In the genomic region with DNA sequence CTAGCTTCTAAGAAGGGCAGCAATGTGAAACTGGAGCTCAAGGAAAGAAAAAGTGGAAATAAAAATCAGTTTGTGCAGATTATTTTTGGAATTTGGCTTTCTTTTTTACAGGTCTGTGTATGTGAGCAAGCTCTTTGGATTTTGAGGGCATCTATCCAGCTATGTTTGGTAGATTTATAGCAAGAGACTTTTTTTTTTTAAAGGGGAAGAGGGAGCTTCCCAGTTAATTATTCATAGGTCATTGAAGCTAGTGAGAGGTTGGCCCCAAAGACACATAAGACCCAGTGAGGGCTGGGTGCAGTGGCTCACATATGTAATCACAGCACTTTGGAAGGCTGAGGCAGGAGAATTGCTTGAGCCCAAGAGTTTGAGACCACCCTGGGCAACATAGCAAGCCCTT, we compare ENCODE assay signal across 12 cellular contexts. TPM values are rescaled to one million over a fixed set of nuclear protein-coding genes. Genes with fewer than 3 reads are reported as not detected.
DNase-seq lines count a peak whose midpoint lies in the region; ATAC-seq and TF ChIP-seq lines count a peak whose summit lies in the region.
"Had no signal": no experiment of that assay in that cellular context is flagged by ENCODE, and none has a peak within 500 bp of the region (broad histone marks: within the 10 kb centered on the region; RNA-seq: fewer than 3 reads in every experiment).

No MANE protein-coding gene starts in this region.

- H3K9ac ChIP-seq in IMR-90 (ENCODE audit: low read depth, low read length) = no peak overlapping the region; the same call in 1 of the 2 replicates
- H3K9ac ChIP-seq in Karpas-422 (ENCODE audit: low read length) = no peak overlapping the region

- BruUV-seq in IMR-90 (replicated peaks; lab: Mats Ljungman, UMichigan) = no TSS peak

- no peak overlapping the region for H2BK5ac ChIP-seq in IMR-90 (ENCODE audit: low read depth, low read length, poor library complexity, severe bottlenecking)

- POLR2A ChIA-PET in IMR-90 (lab: Charles Lee; ENCODE audit: unreplicated experiment) = no interaction called here

- no peak overlapping the region for H3K23ac ChIP-seq in IMR-90 (ENCODE audit: low read depth, low read length)

- H3K9me3 ChIP-seq in IMR-90 (ENCODE audit: control insufficient read depth, insufficient read depth, low read length) = no peaks in the 10 kb centered on the region
- H3K9me3 ChIP-seq in Karpas-422 (ENCODE audit: low read length) = no peaks in the 10 kb centered on the region
- H3K9me3 ChIP-seq: neutrophil had no signal

- H3K27ac ChIP-seq in IMR-90 (ENCODE audit: insufficient read depth, low read length) (no peak overlapping the region), Karpas-422 (ENCODE audit: low read length) (no peak overlapping the region)
- H3K27ac ChIP-seq: neutrophil had no signal

- no peaks in the 10 kb centered on the region for H4K20me1 ChIP-seq in IMR-90 (ENCODE audit: insufficient read depth, low read length)
- no peaks in the 10 kb centered on the region for H4K20me1 ChIP-seq in Karpas-422 (ENCODE audit: insufficient read depth, low read depth, low read length)

- dilution Hi-C loops in IMR-90 (cut with HindIII; ENCODE audit: low sequenced_read_pairs, unreplicated experiment) = no loop called here

- H2BK20ac ChIP-seq in IMR-90 (ENCODE audit: low read depth, low read length) = no peak overlapping the region

- DNase-seq in IMR-90 = peak; percentile 78
- peak; percentile 87 for DNase-seq in fibroblast of mammary gland (ENCODE audit: low read depth)
- peak; percentile 65 for DNase-seq in stromal cell of bone marrow (ENCODE audit: low read depth)
- no peak for DNase-seq in left ventricle myocardium superior
- no peak for DNase-seq in G401 (ENCODE audit: low spot score)
- DNase-seq in Karpas-422 = no peak
- DNase-seq: activated CD8-positive, alpha-beta memory T cell treated with anti-CD3 and anti-CD28 coated beads, Interleukin-2, amount 50 U/mL, for 4 hours; DMS53 had no signal

- H4K91ac ChIP-seq in IMR-90 (ENCODE audit: insufficient read depth, low read depth, low read length) = no peak overlapping the region

- TF ChIP-seq CTCF in IMR-90 (conservative IDR thresholded peaks at IDR 0.05; ENCODE audit: low read depth, low read length) = no peak
- no peak for TF ChIP-seq CTCF in fibroblast of mammary gland (conservative IDR thresholded peaks at IDR 0.05; ENCODE audit: control insufficient read depth, insufficient read depth, low read depth, low read length)

- CTCF ChIA-PET in IMR-90 (lab: Yijun Ruan, JAX) = interaction anchor here (0.6 to 0.8 kb wide), 2 partner anchors 28 to 160 kb away, joined by 3 read pairs; no protein-coding TSS in a partner anchor

- no peaks in the 10 kb centered on the region for H3K9me2 ChIP-seq in Karpas-422 (replicated peaks; ENCODE audit: insufficient read depth, low read length)

- no peak overlapping the region; the same call in 1 of the 2 replicates for H3K18ac ChIP-seq in IMR-90 (ENCODE audit: low read depth, low read length)

- H3K4me1 ChIP-seq in IMR-90 (ENCODE audit: control insufficient read depth, insufficient read depth, low read length) (peaks cover 8% of the 10 kb centered on the region), Karpas-422 (ENCODE audit: low read length) (no peaks in the 10 kb centered on the region)

- H3K27me3 ChIP-seq in IMR-90 (ENCODE audit: control insufficient read depth, insufficient read depth, low read length) = peaks cover 1% of the 10 kb centered on the region; the same call in 1 of the 2 replicates
- no peaks in the 10 kb centered on the region for H3K27me3 ChIP-seq in Karpas-422 (ENCODE audit: low read length)
- H3K27me3 ChIP-seq: neutrophil had no signal

- no peaks in the 10 kb centered on the region for H3K36me3 ChIP-seq in IMR-90 (ENCODE audit: control insufficient read depth, insufficient read depth, low read length)
- no peaks in the 10 kb centered on the region for H3K36me3 ChIP-seq in Karpas-422 (ENCODE audit: insufficient read depth, low read length)
- H3K36me3 ChIP-seq: neutrophil had no signal

- ATAC-seq in GM18909 (IDR thresholded peaks at IDR 0.05; ENCODE audit: poor library complexity, unreplicated experiment) (peak; percentile 79), IMR-90 (ENCODE audit: low read depth) (peak; percentile 56), left ventricle myocardium superior (no peak), GM19467 (IDR thresholded peaks at IDR 0.05; ENCODE audit: unreplicated experiment) (no peak)

- H4K5ac ChIP-seq in IMR-90 (ENCODE audit: low read depth, low read length) = no peak overlapping the region

- H3K56ac ChIP-seq in IMR-90 (ENCODE audit: extremely low read depth, insufficient read depth, low read length) = no peak overlapping the region

- no peaks in the 10 kb centered on the region for H3K79me2 ChIP-seq in Karpas-422 (ENCODE audit: low read length)

- H3K4me3 ChIP-seq in IMR-90 (ENCODE audit: insufficient read depth, low read depth, low read length) = no peak overlapping the region
- H3K4me3 ChIP-seq in fibroblast of mammary gland (ENCODE audit: control insufficient read depth, low read depth, low read length) = no peak overlapping the region
- no peak overlapping the region for H3K4me3 ChIP-seq in Karpas-422 (ENCODE audit: low read length)

- H2AK5ac ChIP-seq in IMR-90 (ENCODE audit: low read depth, low read length) = no peak overlapping the region

- no peak overlapping the region for H2AK9ac ChIP-seq in IMR-90 (replicated peaks; ENCODE audit: low read depth, low read length, poor library complexity)

- TF ChIP-seq POLR2A in IMR-90 (IDR thresholded peaks at IDR 0.05; ENCODE audit: low read depth, low read length) = no peak

- H2AFZ ChIP-seq in IMR-90 (replicated peaks; ENCODE audit: low read length, poor library complexity) = no peak overlapping the region
- no peak overlapping the region for H2AFZ ChIP-seq in Karpas-422 (ENCODE audit: low read length)

- H4K8ac ChIP-seq in IMR-90 (ENCODE audit: low read depth in 2 of 2, low read length in 2 of 2) = no peak overlapping the region

- no peak overlapping the region for H3K4ac ChIP-seq in IMR-90 (ENCODE audit: low read depth, low read length)

- intact Hi-C loops in IMR-90 (cut with micrococcal nuclease) = no loop called here
- intact Hi-C loops in left ventricle myocardium superior (cut with micrococcal nuclease) = no loop called here

- H3K14ac ChIP-seq in IMR-90 (replicated peaks; ENCODE audit: low read depth, low read length) = no peak overlapping the region

- H3K4me2 ChIP-seq in IMR-90 (ENCODE audit: low read depth, low read length) = peak overlapping the region; percentile 72; the same call in 1 of the 2 replicates
- no peak overlapping the region for H3K4me2 ChIP-seq in Karpas-422 (ENCODE audit: low read depth, low read length, poor library complexity, severe bottlenecking)

- TF ChIP-seq RAD21 in IMR-90 (IDR thresholded peaks at IDR 0.05; ENCODE audit: low read length) = no peak

- in situ Hi-C loops in IMR-90 (cut with MboI; ENCODE audit: low sequenced_read_pairs) (no loop called here), G401 (cut with HindIII; ENCODE audit: low sequenced_read_pairs) (no loop called here)

- H2BK15ac ChIP-seq in IMR-90 (ENCODE audit: low read depth, low read length) = no peak overlapping the region

- no peak overlapping the region for H2BK120ac ChIP-seq in IMR-90 (ENCODE audit: low read depth, low read length)

- H3K9me1 ChIP-seq in IMR-90 (ENCODE audit: insufficient read depth, low read length) = peaks cover 6% of the 10 kb centered on the region; the same call in 1 of the 2 replicates

- H3K79me1 ChIP-seq in IMR-90 (ENCODE audit: low read depth in 1 of 2, low read length in 2 of 2) = no peaks in the 10 kb centered on the region

TF ChIP-seq in IMR-90, 13 proteins besides CTCF, POLR2A, EP300 and RAD21:
- TF ChIP-seq BHLHE40 (IDR thresholded peaks at IDR 0.05; ENCODE audit: low read depth, low read length) (no peak), FOS (IDR thresholded peaks at IDR 0.05; ENCODE audit: low read depth, low read length) (no peak)

RNA-seq across cellular contexts. Expression of gene COLEC12, which starts 24.0 kb away (rescaled TPM):
- total RNA-seq in IMR-90 (2012; rRNA removed) = 1.7 and 2.3 TPM in 2 replicates
- polyA plus RNA-seq in IMR-90 (2012; rRNA removed) = 0.83 and 1.0 TPM in 2 replicates
- 0.35 and 0.63 TPM in 2 replicates for polyA plus RNA-seq in IMR-90 (2012; cell fraction: cytosol; rRNA removed)
- 0.21 and 0.54 TPM in 2 replicates for polyA plus RNA-seq in IMR-90 (2012; cell fraction: nucleus; rRNA removed; ENCODE audit: low replicate concordance)
- 8.3 TPM for total RNA-seq in left ventricle myocardium superior
- 0.86 and 2.4 TPM in 2 replicates for total RNA-seq in G401 (2014; rRNA removed; shearing (Covaris generic))
- total RNA-seq in Karpas-422 (2014; rRNA removed; shearing (Covaris generic); ENCODE audit: low replicate concordance) = not detected in 2 replicates

RNA-seq across cellular contexts. Expression of gene CETN1, which starts 55.7 kb away (rescaled TPM):
- total RNA-seq in IMR-90 (2012; rRNA removed) (not detected in 2 replicates), left ventricle myocardium superior (not detected)
- not detected in 2 replicates for polyA plus RNA-seq in IMR-90 (2012; rRNA removed)
- polyA plus RNA-seq in IMR-90 (2012; cell fraction: cytosol; rRNA removed) = not detected in 2 replicates
- not detected in 2 replicates for polyA plus RNA-seq in IMR-90 (2012; cell fraction: nucleus; rRNA removed; ENCODE audit: low replicate concordance)
- not detected in 2 replicates for total RNA-seq in G401 (2014; rRNA removed; shearing (Covaris generic))
- total RNA-seq in Karpas-422 (2014; rRNA removed; shearing (Covaris generic); ENCODE audit: low replicate concordance) = not detected in 2 replicates
- total RNA-seq: H4 had no signal

Comparison
In these comparisons a context has a peak if more than half of its experiments do, and no peak if none do; other contexts are left out.
1. ATAC-seq: peak in GM18909 (single experiment) and IMR-90 (single experiment); none in left ventricle myocardium superior (single experiment) and GM19467 (single experiment).
2. DNase-seq: peak in IMR-90 (single experiment), fibroblast of mammary gland (single experiment) and stromal cell of bone marrow (single experiment); none in left ventricle myocardium superior (single experiment), G401 (single experiment) and Karpas-422 (single experiment).